ENCODE assay signal across 1 cellular context in the genomic region with DNA sequence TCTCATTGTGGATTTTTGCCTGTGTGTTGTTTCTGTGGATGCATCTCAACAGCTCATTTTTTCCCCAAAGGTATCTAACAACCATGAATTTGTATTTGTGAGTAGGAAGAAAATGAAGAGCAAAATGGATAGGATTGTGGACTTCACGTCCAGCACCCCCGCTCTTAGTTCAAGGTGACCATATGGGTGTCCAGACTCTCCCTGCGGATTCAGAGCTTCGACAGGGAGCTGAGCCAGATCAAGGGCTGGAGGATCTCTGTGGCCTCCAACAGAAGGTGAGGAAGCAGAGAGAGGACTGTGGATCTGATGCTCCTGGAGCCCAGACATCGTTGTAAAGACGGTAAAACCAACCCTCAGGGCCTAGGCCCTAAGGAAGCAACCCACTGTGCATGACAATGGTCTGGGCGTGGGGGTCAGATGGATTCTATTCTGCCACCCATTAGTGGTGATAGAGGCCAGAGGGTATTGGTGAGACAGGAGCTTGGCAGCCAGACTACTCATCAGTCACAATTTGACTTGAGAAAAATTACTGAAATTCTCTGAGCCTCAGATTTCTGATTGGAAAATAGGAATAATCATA.
TF ChIP-seq lines count a peak whose summit lies in the region.

No MANE protein-coding gene starts in this region.

TF ChIP-seq in WTC11, 78 proteins besides CTCF, POLR2A, EP300 and RAD21:
- TF ChIP-seq ATF1 (CRISPR knock-in tag; IDR thresholded peaks at IDR 0.05) = no peak
- no peak for TF ChIP-seq ZNF317 (CRISPR knock-in tag; IDR thresholded peaks at IDR 0.05; ENCODE audit: borderline replicate concordance, low read depth)
- TF ChIP-seq, protein P1, sequence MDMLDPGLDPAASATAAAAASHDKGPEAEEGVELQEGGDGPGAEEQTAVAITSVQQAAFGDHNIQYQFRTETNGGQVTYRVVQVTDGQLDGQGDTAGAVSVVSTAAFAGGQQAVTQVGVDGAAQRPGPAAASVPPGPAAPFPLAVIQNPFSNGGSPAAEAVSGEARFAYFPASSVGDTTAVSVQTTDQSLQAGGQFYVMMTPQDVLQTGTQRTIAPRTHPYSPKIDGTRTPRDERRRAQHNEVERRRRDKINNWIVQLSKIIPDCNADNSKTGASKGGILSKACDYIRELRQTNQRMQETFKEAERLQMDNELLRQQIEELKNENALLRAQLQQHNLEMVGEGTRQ (CRISPR knock-in tag; IDR thresholded peaks at IDR 0.05) = no peak
- TF ChIP-seq, protein P2, sequence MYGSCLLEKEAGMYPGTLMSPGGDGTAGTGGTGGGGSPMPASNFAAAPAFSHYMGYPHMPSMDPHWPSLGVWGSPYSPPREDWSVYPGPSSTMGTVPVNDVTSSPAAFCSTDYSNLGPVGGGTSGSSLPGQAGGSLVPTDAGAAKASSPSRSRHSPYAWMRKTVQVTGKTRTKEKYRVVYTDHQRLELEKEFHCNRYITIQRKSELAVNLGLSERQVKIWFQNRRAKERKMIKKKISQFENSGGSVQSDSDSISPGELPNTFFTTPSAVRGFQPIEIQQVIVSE (CRISPR knock-in tag; IDR thresholded peaks at IDR 0.05; ENCODE audit: borderline replicate concordance) = no peak
- no peak for TF ChIP-seq NR1H2 (CRISPR knock-in tag; IDR thresholded peaks at IDR 0.05)
- TF ChIP-seq, protein P3, sequence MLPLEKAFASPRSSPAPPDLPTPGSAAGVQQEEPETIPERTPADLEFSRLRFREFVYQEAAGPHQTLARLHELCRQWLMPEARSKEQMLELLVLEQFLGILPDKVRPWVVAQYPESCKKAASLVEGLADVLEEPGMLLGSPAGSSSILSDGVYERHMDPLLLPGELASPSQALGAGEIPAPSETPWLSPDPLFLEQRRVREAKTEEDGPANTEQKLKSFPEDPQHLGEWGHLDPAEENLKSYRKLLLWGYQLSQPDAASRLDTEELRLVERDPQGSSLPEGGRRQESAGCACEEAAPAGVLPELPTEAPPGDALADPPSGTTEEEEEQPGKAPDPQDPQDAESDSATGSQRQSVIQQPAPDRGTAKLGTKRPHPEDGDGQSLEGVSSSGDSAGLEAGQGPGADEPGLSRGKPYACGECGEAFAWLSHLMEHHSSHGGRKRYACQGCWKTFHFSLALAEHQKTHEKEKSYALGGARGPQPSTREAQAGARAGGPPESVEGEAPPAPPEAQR (CRISPR knock-in tag; IDR thresholded peaks at IDR 0.05) = no peak
- TF ChIP-seq, protein P4, sequence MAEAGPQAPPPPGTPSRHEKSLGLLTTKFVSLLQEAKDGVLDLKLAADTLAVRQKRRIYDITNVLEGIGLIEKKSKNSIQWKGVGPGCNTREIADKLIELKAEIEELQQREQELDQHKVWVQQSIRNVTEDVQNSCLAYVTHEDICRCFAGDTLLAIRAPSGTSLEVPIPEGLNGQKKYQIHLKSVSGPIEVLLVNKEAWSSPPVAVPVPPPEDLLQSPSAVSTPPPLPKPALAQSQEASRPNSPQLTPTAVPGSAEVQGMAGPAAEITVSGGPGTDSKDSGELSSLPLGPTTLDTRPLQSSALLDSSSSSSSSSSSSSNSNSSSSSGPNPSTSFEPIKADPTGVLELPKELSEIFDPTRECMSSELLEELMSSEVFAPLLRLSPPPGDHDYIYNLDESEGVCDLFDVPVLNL (CRISPR knock-in tag; IDR thresholded peaks at IDR 0.05; ENCODE audit: borderline replicate concordance, low read depth) = no peak
- TF ChIP-seq, protein P5, sequence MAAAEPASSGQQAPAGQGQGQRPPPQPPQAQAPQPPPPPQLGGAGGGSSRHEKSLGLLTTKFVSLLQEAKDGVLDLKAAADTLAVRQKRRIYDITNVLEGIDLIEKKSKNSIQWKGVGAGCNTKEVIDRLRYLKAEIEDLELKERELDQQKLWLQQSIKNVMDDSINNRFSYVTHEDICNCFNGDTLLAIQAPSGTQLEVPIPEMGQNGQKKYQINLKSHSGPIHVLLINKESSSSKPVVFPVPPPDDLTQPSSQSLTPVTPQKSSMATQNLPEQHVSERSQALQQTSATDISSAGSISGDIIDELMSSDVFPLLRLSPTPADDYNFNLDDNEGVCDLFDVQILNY (CRISPR knock-in tag; IDR thresholded peaks at IDR 0.05) = no peak
